In the genomic region with DNA sequence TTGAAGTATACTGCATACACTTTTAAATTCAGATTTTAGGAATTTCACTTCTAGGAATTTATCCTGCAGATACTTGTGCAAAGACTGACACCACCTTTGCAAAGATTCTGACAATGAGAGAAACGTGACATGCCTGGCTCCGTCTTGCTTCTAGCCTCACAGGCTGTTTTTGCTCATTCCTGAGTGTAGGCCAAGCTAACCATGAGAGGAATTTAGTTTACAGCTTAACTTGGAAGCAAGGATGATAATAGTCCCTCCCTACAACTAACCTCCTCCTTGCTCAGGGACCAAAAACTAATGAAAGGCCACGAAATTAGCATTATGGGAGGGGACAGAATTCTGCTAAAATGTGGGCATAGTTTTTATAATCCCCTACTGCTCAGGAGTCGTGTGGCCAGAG, we compare ENCODE assay signal across 1 cellular context.
TF ChIP-seq lines count a peak whose summit lies in the region.

No MANE protein-coding gene starts in this region.

TF ChIP-seq in K562, 482 proteins besides CTCF, POLR2A, EP300 and RAD21:
- TF ChIP-seq, protein P1, sequence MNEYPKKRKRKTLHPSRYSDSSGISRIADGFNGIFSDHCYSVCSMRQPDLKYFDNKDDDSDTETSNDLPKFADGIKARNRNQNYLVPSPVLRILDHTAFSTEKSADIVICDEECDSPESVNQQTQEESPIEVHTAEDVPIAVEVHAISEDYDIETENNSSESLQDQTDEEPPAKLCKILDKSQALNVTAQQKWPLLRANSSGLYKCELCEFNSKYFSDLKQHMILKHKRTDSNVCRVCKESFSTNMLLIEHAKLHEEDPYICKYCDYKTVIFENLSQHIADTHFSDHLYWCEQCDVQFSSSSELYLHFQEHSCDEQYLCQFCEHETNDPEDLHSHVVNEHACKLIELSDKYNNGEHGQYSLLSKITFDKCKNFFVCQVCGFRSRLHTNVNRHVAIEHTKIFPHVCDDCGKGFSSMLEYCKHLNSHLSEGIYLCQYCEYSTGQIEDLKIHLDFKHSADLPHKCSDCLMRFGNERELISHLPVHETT (CRISPR knock-in tag; conservative IDR thresholded peaks at IDR 0.05 in 1 of 2, IDR thresholded peaks at IDR 0.05 in 1 of 2): no peak
- 0 out of 2 replicates have a peak, but pooled peaks have one; percentile 46 for TF ChIP-seq SPI1 (IDR thresholded peaks at IDR 0.05; ENCODE audit: borderline replicate concordance, low read depth, low read length)
